In the genomic region with DNA sequence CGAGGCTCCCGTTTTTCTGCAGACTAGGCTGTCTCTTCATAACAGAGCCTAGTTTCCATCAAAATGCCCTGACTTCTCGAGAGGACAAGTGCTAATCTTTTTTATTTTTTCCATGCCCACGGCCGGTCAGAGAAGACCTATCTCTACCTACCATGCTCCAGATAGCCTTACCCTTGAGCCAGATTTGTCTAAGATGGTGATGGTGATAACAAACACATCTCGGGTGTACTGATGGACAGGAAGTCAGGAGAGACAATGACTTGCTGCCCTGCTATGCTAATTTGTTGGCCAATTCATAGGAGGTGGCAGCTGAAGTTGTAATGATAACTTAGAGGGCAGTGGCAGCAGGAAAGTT, we compare ENCODE assay signal across 13 cellular contexts. TPM values are rescaled to one million over a fixed set of nuclear protein-coding genes. Genes with fewer than 3 reads are reported as not detected.
DNase-seq lines count a peak whose midpoint lies in the region; ATAC-seq and TF ChIP-seq lines count a peak whose summit lies in the region.
"Had no signal": no experiment of that assay in that cellular context is flagged by ENCODE, and none has a peak within 500 bp of the region (broad histone marks: within the 10 kb centered on the region; RNA-seq: fewer than 3 reads in every experiment).

No MANE protein-coding gene starts in this region.

- H3K9me3 Mint-ChIP-seq in T-helper 1 cell treated with Interleukin-12 subunit alpha and Interleukin-12 subunit beta and Interleukin-4 antibody, amounts not matched to agents 30 μg/mL and 1 μg/mL, for 36 hours, result no peaks in the 10 kb centered on the region
- no peaks in the 10 kb centered on the region for H3K9me3 Mint-ChIP-seq in T-cell
- no peaks in the 10 kb centered on the region for H3K9me3 Mint-ChIP-seq in natural killer cell

- no peaks in the 10 kb centered on the region for H3K27me3 Mint-ChIP-seq in T-helper 1 cell treated with Interleukin-12 subunit alpha and Interleukin-12 subunit beta and Interleukin-4 antibody, amounts not matched to agents 30 μg/mL and 1 μg/mL, for 36 hours (ENCODE audit: low read depth)
- H3K27me3 Mint-ChIP-seq in T-cell, result no peaks in the 10 kb centered on the region
- no peaks in the 10 kb centered on the region for H3K27me3 Mint-ChIP-seq in natural killer cell (ENCODE audit: low read depth in 2 of 2)

- ATAC-seq in GM21576 (IDR thresholded peaks at IDR 0.05; ENCODE audit: unreplicated experiment) (peak; percentile 7), T-cell (replicated peaks in 1 of 4) (peak in 1 of 4 experiments; percentile 8), natural killer cell (peak; percentile 29 to 49 (median 39))

- no peak for TF ChIP-seq CTCF in natural killer cell (IDR thresholded peaks at IDR 0.05)
- no peak for TF ChIP-seq CTCF in Peyer's patch (IDR thresholded peaks at IDR 0.05)

- H3K36me3 ChIP-seq in Peyer's patch, result no peaks in the 10 kb centered on the region
- H3K36me3 ChIP-seq: colonic mucosa had no signal

- no peak for TF ChIP-seq POLR2A in Peyer's patch (IDR thresholded peaks at IDR 0.05)

- peak overlapping the region in 1 of 4 donors; percentile 57 for H3K27ac ChIP-seq in Peyer's patch
- H3K27ac ChIP-seq: 22Rv1, colonic mucosa had no signal

- no peaks in the 10 kb centered on the region for H3K27me3 ChIP-seq in Peyer's patch
- H3K27me3 ChIP-seq: colonic mucosa had no signal

- H3K4me1 ChIP-seq in Peyer's patch, result no peaks in the 10 kb centered on the region
- H3K4me1 ChIP-seq: colonic mucosa, HAP-1 had no signal

- no peaks in the 10 kb centered on the region for H3K9me3 ChIP-seq in Peyer's patch
- H3K9me3 ChIP-seq: colonic mucosa, HAP-1 had no signal

- H3K4me3 ChIP-seq in Peyer's patch, result no peak overlapping the region
- H3K4me3 ChIP-seq: colonic mucosa, HAP-1 had no signal

- peak overlapping the region; percentile 58 for H3K4me3 Mint-ChIP-seq in T-helper 1 cell treated with Interleukin-12 subunit alpha and Interleukin-12 subunit beta and Interleukin-4 antibody, amounts not matched to agents 30 μg/mL and 1 μg/mL, for 36 hours
- H3K4me3 Mint-ChIP-seq in T-cell (peak overlapping the region; percentile 9 to 34 (median 22)), natural killer cell (no peak overlapping the region)

- CTCF ChIA-PET in T-cell (lab: Charles Lee), result interaction anchor here in 1 of 2 donors (0.6 to 1.7 kb wide), 4 partner anchors 17 to 81 kb away, joined by 3 to 5 read pairs (median 3); a partner anchor contains a TSS

- peak overlapping the region; percentile 90 for H3K27ac Mint-ChIP-seq in T-helper 1 cell treated with Interleukin-12 subunit alpha and Interleukin-12 subunit beta and Interleukin-4 antibody, amounts not matched to agents 30 μg/mL and 1 μg/mL, for 36 hours
- H3K27ac Mint-ChIP-seq in T-cell (peak overlapping the region; percentile 80 to 86), natural killer cell (peak overlapping the region; percentile 72 to 84)

- POLR2A ChIA-PET in T-cell (lab: Charles Lee), result interaction anchor here in 1 of 2 donors (1.0 kb wide), 1 partner anchor 45 kb away, joined by 12 read pairs; a partner anchor contains a TSS

- intact Hi-C loops in natural killer cell (cut with micrococcal nuclease), result loop anchor here (5.0 kb wide), 1 partner anchor 44 kb away; a partner anchor contains a TSS

- no peak for DNase-seq in T-helper 1 cell
- DNase-seq in T-cell, result no peak
- no peak for DNase-seq in natural killer cell
- DNase-seq in activated CD4-positive, CD25-positive, alpha-beta regulatory T cell (lab: John Stamatoyannopoulos, UW), result no peak
- no peak for DNase-seq in stimulated activated naive CD4-positive, alpha-beta T cell treated with Interleukin-2 at 50 U/mL for 16 hours (lab: John Stamatoyannopoulos, UW)
- no peak for DNase-seq in Peyer's patch
- DNase-seq: colonic mucosa, DMS153, NCI-H526 treated with DMSO at 0.1 percent for 48 hours had no signal

- H3K4me1 Mint-ChIP-seq in T-helper 1 cell treated with Interleukin-12 subunit alpha and Interleukin-12 subunit beta and Interleukin-4 antibody, amounts not matched to agents 30 μg/mL and 1 μg/mL, for 36 hours (ENCODE audit: low read depth), result peaks cover 27% of the 10 kb centered on the region
- H3K4me1 Mint-ChIP-seq in T-cell (peaks cover 24 to 41% (median 37%) of the 10 kb centered on the region in 3 donors), natural killer cell (peaks cover 14 to 29% of the 10 kb centered on the region in 2 donors)

- peaks cover 32% of the 10 kb centered on the region for H3K36me3 Mint-ChIP-seq in T-helper 1 cell treated with Interleukin-12 subunit alpha and Interleukin-12 subunit beta and Interleukin-4 antibody, amounts not matched to agents 30 μg/mL and 1 μg/mL, for 36 hours (ENCODE audit: low read depth)
- H3K36me3 Mint-ChIP-seq in T-cell, result peaks cover 20% of the 10 kb centered on the region
- H3K36me3 Mint-ChIP-seq in natural killer cell, result peaks cover 6% of the 10 kb centered on the region

RNA-seq across cellular contexts. Expression of a gene that starts 42.2 kb away (rescaled TPM):
- total RNA-seq in T-cell (10 to 100 TPM; 13.0 to 14.2 (median 13.7) TPM), natural killer cell (1 to 10 TPM; 6.7 to 9.2 (median 6.9) TPM), Peyer's patch (1 to 10 TPM; 4.0 to 9.9 (median 6.2) TPM)

RNA-seq across cellular contexts. Expression of a gene that starts 44.6 kb away (rescaled TPM):
- total RNA-seq in T-cell (100 to 1,000 TPM; 171 to 269 (median 206) TPM), natural killer cell (100 to 1,000 TPM; 138 to 202 (median 158) TPM), Peyer's patch (100 to 1,000 TPM in 1 of 4 donors, 10 to 100 TPM in 2, 1 to 10 TPM in 1; 4.9 to 116 (median 15.5) TPM)
